In the genomic region with DNA sequence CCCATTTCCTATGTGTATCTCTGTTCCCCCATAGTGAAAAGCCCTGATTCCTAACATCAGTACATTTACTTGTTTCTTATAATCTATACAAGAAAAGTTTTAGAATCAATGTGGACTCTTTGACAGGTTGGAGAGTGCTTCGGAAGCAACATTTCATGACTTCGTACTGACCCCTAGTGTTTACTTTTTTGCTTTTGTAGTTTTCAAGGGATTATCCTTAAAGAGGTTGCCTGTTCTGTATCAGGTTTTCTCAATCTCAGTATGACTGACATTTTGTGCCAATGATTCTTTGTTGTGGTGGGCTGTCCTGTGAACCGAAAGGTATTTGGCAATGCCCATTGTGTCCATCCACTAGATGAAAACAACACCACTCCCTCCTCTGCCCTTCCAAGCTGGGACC, we compare ENCODE assay signal across 8 cellular contexts. TPM values are rescaled to one million over a fixed set of nuclear protein-coding genes. Genes with fewer than 3 reads are reported as not detected.
DNase-seq lines count a peak whose midpoint lies in the region; ATAC-seq and TF ChIP-seq lines count a peak whose summit lies in the region.

No MANE protein-coding gene starts in this region.

- no peak for TF ChIP-seq EP300 in SK-N-SH (IDR thresholded peaks at IDR 0.05; ENCODE audit: borderline replicate concordance in 1 of 2, low read depth in 1 of 2, low read length in 1 of 2)

- TF ChIP-seq CTCF in CD14-positive monocyte (IDR thresholded peaks at IDR 0.05) (peak; percentile 49), SK-N-SH (IDR thresholded peaks at IDR 0.05) (peak; percentile 75)

- H4K20me1 ChIP-seq in SK-N-SH (ENCODE audit: insufficient read depth): no peaks in the 10 kb centered on the region

- intact Hi-C loops in CD14-positive monocyte (cut with micrococcal nuclease): no loop called here

- no peak overlapping the region for H3K27ac ChIP-seq in SK-N-SH (ENCODE audit: low read depth in 2 of 2, low read length in 1 of 2)

- no peaks in the 10 kb centered on the region for H3K9me3 ChIP-seq in SK-N-SH

- no peaks in the 10 kb centered on the region for H3K79me2 ChIP-seq in SK-N-SH (ENCODE audit: insufficient read depth)

- no peak overlapping the region for H3K4me3 Mint-ChIP-seq in CD14-positive monocyte

- H3K4me2 ChIP-seq in SK-N-SH: no peak overlapping the region

- H3K36me3 ChIP-seq in SK-N-SH (replicated peaks in 1 of 2; ENCODE audit: control insufficient read depth in 1 of 2, insufficient read depth in 2 of 2, low read length in 1 of 2): no peaks in the 10 kb centered on the region

- CTCF ChIA-PET in SK-N-SH (lab: Yijun Ruan, JAX): interaction anchor here (1.5 to 5.3 kb wide), 4 partner anchors 20 to 333 kb away, joined by 4 to 44 read pairs (median 7); no protein-coding TSS in a partner anchor

- peak; percentile 71 for ATAC-seq in GM19035 (IDR thresholded peaks at IDR 0.05; ENCODE audit: unreplicated experiment)

- TF ChIP-seq RAD21 in SK-N-SH (IDR thresholded peaks at IDR 0.05; ENCODE audit: low read length): peak; percentile 73

- no peaks in the 10 kb centered on the region; a peak in 1 of 4 replicates for H3K4me1 ChIP-seq in SK-N-SH (ENCODE audit: control insufficient read depth in 1 of 2, insufficient read depth in 2 of 2, low read depth in 1 of 2, low read length in 1 of 2)

- POLR2A ChIA-PET in SK-N-SH (lab: Yijun Ruan, JAX): no interaction called here

- H3K4me1 Mint-ChIP-seq in CD14-positive monocyte: no peaks in the 10 kb centered on the region

- H3K9me3 Mint-ChIP-seq in CD14-positive monocyte: no peaks in the 10 kb centered on the region

- DNase-seq in CD14-positive monocyte (ENCODE audit: low spot score) (no peak), HT1080 (ENCODE audit: low read depth) (peak; percentile 61), SK-N-SH (no peak), left kidney (ENCODE audit: low read depth, low spot score) (peak; percentile 60), NCI-H2029 (lab: John Stamatoyannopoulos, UW) (no peak), occipital lobe (lab: John Stamatoyannopoulos, UW) (no peak), T-helper 9 cell (no peak)

- no peak overlapping the region for H3K27ac Mint-ChIP-seq in CD14-positive monocyte

- H3K9me2 ChIP-seq in SK-N-SH: no peaks in the 10 kb centered on the region

- no peak overlapping the region for H2AFZ ChIP-seq in SK-N-SH (ENCODE audit: low read depth)

- no peak overlapping the region; a peak in 1 of 4 replicates for H3K4me3 ChIP-seq in SK-N-SH (ENCODE audit: low read depth in 2 of 2, low read length in 1 of 2)

- no peak overlapping the region for H3K9ac ChIP-seq in SK-N-SH

- no peaks in the 10 kb centered on the region for H3F3A ChIP-seq in SK-N-SH (replicated peaks; ENCODE audit: insufficient read depth)

- WGBS in SK-N-SH (ENCODE audit: low lambda C conversion rate): 4% methylated on average over 3 of the region's 3 CpGs

- peaks cover 2 to 4% (median 2%) of the 10 kb centered on the region in 3 donors for H3K27me3 Mint-ChIP-seq in CD14-positive monocyte (ENCODE audit: low read depth in 3 of 3)

- H3K36me3 Mint-ChIP-seq in CD14-positive monocyte: no peaks in the 10 kb centered on the region

- H3K27me3 ChIP-seq in SK-N-SH (ENCODE audit: insufficient read depth): no peaks in the 10 kb centered on the region; the same call in 1 of the 2 replicates

TF ChIP-seq in SK-N-SH, 30 proteins besides CTCF, POLR2A, EP300 and RAD21:
- TF ChIP-seq, protein P1, sequence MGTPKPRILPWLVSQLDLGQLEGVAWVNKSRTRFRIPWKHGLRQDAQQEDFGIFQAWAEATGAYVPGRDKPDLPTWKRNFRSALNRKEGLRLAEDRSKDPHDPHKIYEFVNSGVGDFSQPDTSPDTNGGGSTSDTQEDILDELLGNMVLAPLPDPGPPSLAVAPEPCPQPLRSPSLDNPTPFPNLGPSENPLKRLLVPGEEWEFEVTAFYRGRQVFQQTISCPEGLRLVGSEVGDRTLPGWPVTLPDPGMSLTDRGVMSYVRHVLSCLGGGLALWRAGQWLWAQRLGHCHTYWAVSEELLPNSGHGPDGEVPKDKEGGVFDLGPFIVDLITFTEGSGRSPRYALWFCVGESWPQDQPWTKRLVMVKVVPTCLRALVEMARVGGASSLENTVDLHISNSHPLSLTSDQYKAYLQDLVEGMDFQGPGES (IDR thresholded peaks at IDR 0.05; ENCODE audit: low read depth, low read length): no peak
- TF ChIP-seq SMC3 (IDR thresholded peaks at IDR 0.05; ENCODE audit: low read depth, low read length): peak; percentile 65

RNA-seq across cellular contexts. Expression of a gene that starts 43.3 kb away (rescaled TPM):
- polyA plus RNA-seq in CD14-positive monocyte: 10 to 100 TPM; 14.3 to 19.9 TPM
- total RNA-seq in HT1080 (2014; rRNA removed; shearing (Covaris generic)): 0.27 and 1.8 TPM in 2 replicates
- 0.61 and 0.88 TPM in 2 replicates for polyA plus RNA-seq in HT1080 (2015; cell fraction: cytosol; rRNA removed)
- 1.1 and 2.1 TPM in 2 replicates for polyA plus RNA-seq in HT1080 (2015; cell fraction: nucleus; rRNA removed)
- polyA plus RNA-seq in SK-N-SH (2012; rRNA removed): 5.9 and 9.8 TPM in 2 replicates
- polyA plus RNA-seq in SK-N-SH (2012; cell fraction: cytosol; rRNA removed): 9.3 and 11.5 TPM in 2 replicates
- 4.3 and 8.1 TPM in 2 replicates for polyA plus RNA-seq in SK-N-SH (2012; cell fraction: nucleus; rRNA removed)
- total RNA-seq in occipital lobe: 0.62 TPM

Comparison
In these comparisons a context has a peak if more than half of its experiments do, and no peak if none do; other contexts are left out.
1. DNase-seq: peak in HT1080 (single experiment) and left kidney (single experiment); none in CD14-positive monocyte (single experiment), SK-N-SH (single experiment), NCI-H2029 (single experiment), occipital lobe (single experiment) and T-helper 9 cell (single experiment).